Comparison of ENCODE assay signal across 22 cellular contexts in the genomic region with DNA sequence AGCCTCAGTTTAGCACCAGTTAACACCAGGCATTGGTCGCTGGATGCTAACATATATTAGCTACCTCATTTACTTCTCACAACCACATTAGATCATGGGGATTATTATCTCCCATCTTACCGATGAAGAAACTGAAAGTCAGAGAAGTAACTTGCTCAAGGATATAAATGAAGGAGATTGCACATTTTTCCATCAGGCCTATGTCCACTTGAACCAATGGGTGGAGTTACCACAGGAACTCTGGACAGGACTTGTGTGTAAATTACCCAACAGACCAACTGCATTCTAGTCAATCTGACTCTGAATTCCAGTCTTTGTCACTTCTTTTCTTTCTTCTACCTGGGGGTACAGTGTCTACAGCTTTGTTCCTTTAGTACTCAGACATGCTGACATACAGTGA. TPM values are rescaled to one million over a fixed set of nuclear protein-coding genes. Genes with fewer than 3 reads are reported as not detected.
A peak's percentile ranks its signal among the peaks of the same experiment; 100 is the strongest.
DNase-seq lines count a peak whose midpoint lies in the region; FAIRE-seq and TF ChIP-seq lines count a peak whose summit lies in the region.
"Had no signal": no experiment of that assay in that cellular context is flagged by ENCODE, and none has a peak within 500 bp of the region (broad histone marks: within the 10 kb centered on the region; RNA-seq: fewer than 3 reads in every experiment).

No MANE protein-coding gene starts in this region.

- no peaks in the 10 kb centered on the region for H3K79me1 ChIP-seq in mesenchymal stem cell (replicated peaks; ENCODE audit: low read length, poor library complexity, severe bottlenecking)

- no peak overlapping the region for H4K8ac ChIP-seq in mesenchymal stem cell (ENCODE audit: low read length)

- in situ Hi-C loops in KBM-7 (cut with MboI; ENCODE audit: low pct_unique_long_range_greater_than_20kb, low sequenced_read_pairs) = no loop called here

- no peak overlapping the region for H3K4me3 Mint-ChIP-seq in CD14-positive monocyte

- H2AK5ac ChIP-seq in mesenchymal stem cell (ENCODE audit: low read length, severe bottlenecking) = no peak overlapping the region

- no peak overlapping the region for H2BK12ac ChIP-seq in mesenchymal stem cell (ENCODE audit: low read length in 2 of 2)

- H2AFZ ChIP-seq in mesenchymal stem cell (ENCODE audit: low read depth, low read length) = no peak overlapping the region
- H2AFZ ChIP-seq in smooth muscle cell (ENCODE audit: low read depth) = no peak overlapping the region

- no peak overlapping the region for H3K23ac ChIP-seq in mesenchymal stem cell (ENCODE audit: low read length in 2 of 2)

- no peak overlapping the region for H2BK5ac ChIP-seq in mesenchymal stem cell (ENCODE audit: low read depth, low read length, poor library complexity, severe bottlenecking)

- H3K9ac ChIP-seq in mesenchymal stem cell (ENCODE audit: low read length) (no peak overlapping the region), smooth muscle cell (ENCODE audit: low read depth) (no peak overlapping the region)
- H3K9ac ChIP-seq: KMS-11, SK-N-SH had no signal

- H3K36me3 Mint-ChIP-seq in CD14-positive monocyte = no peaks in the 10 kb centered on the region

- H4K91ac ChIP-seq in mesenchymal stem cell (ENCODE audit: low read length) = no peak overlapping the region

- H4K20me1 ChIP-seq in smooth muscle cell (ENCODE audit: low read depth) = no peaks in the 10 kb centered on the region

- no peaks in the 10 kb centered on the region for H3K79me2 ChIP-seq in smooth muscle cell (ENCODE audit: low read depth)

- 100% methylated on average over 2 of the region's 2 CpGs for WGBS in mesenchymal stem cell
- 93% methylated on average over 2 of the region's 2 CpGs for WGBS in smooth muscle cell (ENCODE audit: low lambda C conversion rate)

- H3K27me3 Mint-ChIP-seq in CD14-positive monocyte (ENCODE audit: low read depth in 3 of 3) = peaks cover 2 to 13% (median 9%) of the 10 kb centered on the region in 3 donors

- no peak overlapping the region for H3K14ac ChIP-seq in mesenchymal stem cell (ENCODE audit: low read length in 2 of 2)

- peaks cover 5% of the 10 kb centered on the region for H3K4me1 ChIP-seq in mesenchymal stem cell (ENCODE audit: control insufficient read depth, insufficient read depth, low read depth, low read length)
- peaks cover 17% of the 10 kb centered on the region for H3K4me1 ChIP-seq in smooth muscle cell (ENCODE audit: low read depth)

- no peak overlapping the region for H3K4ac ChIP-seq in mesenchymal stem cell (ENCODE audit: low read depth in 1 of 2, low read length in 2 of 2)

- H3K4me2 ChIP-seq in mesenchymal stem cell (ENCODE audit: low read length, poor library complexity, severe bottlenecking) = no peak overlapping the region
- H3K4me2 ChIP-seq in smooth muscle cell = no peak overlapping the region
- H3K4me2 ChIP-seq: KMS-11, SK-N-SH had no signal

- no peaks in the 10 kb centered on the region for H3K9me3 Mint-ChIP-seq in CD14-positive monocyte

- no peak overlapping the region for H3K27ac Mint-ChIP-seq in CD14-positive monocyte

- H3F3A ChIP-seq in smooth muscle cell (ENCODE audit: low read depth) = no peaks in the 10 kb centered on the region

- TF ChIP-seq CTCF in epithelial cell of proximal tubule (conservative IDR thresholded peaks at IDR 0.05; ENCODE audit: low read depth, low read length) (no peak), smooth muscle cell (IDR thresholded peaks at IDR 0.05; ENCODE audit: borderline replicate concordance, insufficient read depth, poor library complexity, severe bottlenecking) (no peak), CD14-positive monocyte (IDR thresholded peaks at IDR 0.05) (no peak)

- H3K27me3 ChIP-seq in mesenchymal stem cell (ENCODE audit: control insufficient read depth in 1 of 2, insufficient read depth in 1 of 2, low read length in 2 of 2) = no peaks in the 10 kb centered on the region
- no peaks in the 10 kb centered on the region for H3K27me3 ChIP-seq in smooth muscle cell (ENCODE audit: low read depth)
- H3K27me3 ChIP-seq: MG63 had no signal

- DNase-seq in OCI-M1 (lab: John Stamatoyannopoulos, UW) = peak; percentile 27
- DNase-seq in epithelial cell of proximal tubule (ENCODE audit: low read depth) = no peak
- DNase-seq in mesenchymal stem cell = peak; percentile 74
- DNase-seq in smooth muscle cell (lab: John Stamatoyannopoulos, UW; ENCODE audit: unreplicated experiment) = no peak
- DNase-seq in GM19239 (ENCODE audit: insufficient read length, low spot score) = no peak
- DNase-seq in NCI-H2029 treated with DMSO at 0.1 percent for 48 hours (lab: John Stamatoyannopoulos, UW) = no peak
- no peak for DNase-seq in CD14-positive monocyte (ENCODE audit: low spot score)
- DNase-seq in KBM-7 = no peak
- DNase-seq: C1 segment of cervical spinal cord, DMS53, GOT3, MG63, NCI-H1092 treated with DMSO at 0.1 percent for 48 hours, NCI-H1694, NCI-H345, NCI-H526 treated with DMSO at 0.1 percent for 48 hours, Right ventricle myocardium superior, SK-N-SH had no signal

- H2BK120ac ChIP-seq in mesenchymal stem cell (ENCODE audit: low read depth, low read length) = no peak overlapping the region

- H3K36me3 ChIP-seq in mesenchymal stem cell (ENCODE audit: control insufficient read depth in 1 of 2, insufficient read depth in 2 of 2, low read depth in 1 of 2, low read length in 2 of 2) (no peaks in the 10 kb centered on the region), smooth muscle cell (ENCODE audit: low read depth) (no peaks in the 10 kb centered on the region)
- H3K36me3 ChIP-seq: MG63 had no signal

- no peak overlapping the region for H3K18ac ChIP-seq in mesenchymal stem cell (ENCODE audit: low read depth in 1 of 2, low read length in 2 of 2)

- FAIRE-seq in GM19239 (lab: Jason Lieb, UNC) = no peak
- FAIRE-seq: GM12878, GM18507 had no signal

- intact Hi-C loops in CD14-positive monocyte (cut with micrococcal nuclease) = no loop called here

- H3K4me3 ChIP-seq in epithelial cell of proximal tubule (ENCODE audit: low read depth, low read length) = peak overlapping the region; percentile 15
- H3K4me3 ChIP-seq in mesenchymal stem cell (ENCODE audit: insufficient read depth in 1 of 2, low read depth in 1 of 2, low read length in 2 of 2) = no peak overlapping the region
- peak overlapping the region; percentile 46 for H3K4me3 ChIP-seq in smooth muscle cell
- H3K4me3 ChIP-seq: GM12878, MG63 had no signal

- peaks cover 29% of the 10 kb centered on the region for H3K4me1 Mint-ChIP-seq in CD14-positive monocyte

- H3K9me3 ChIP-seq in mesenchymal stem cell (ENCODE audit: control insufficient read depth, low read length) = no peaks in the 10 kb centered on the region
- H3K9me3 ChIP-seq in smooth muscle cell (replicated peaks; ENCODE audit: low read depth) = no peaks in the 10 kb centered on the region
- H3K9me3 ChIP-seq: MG63, SK-N-SH had no signal

- H2BK15ac ChIP-seq in mesenchymal stem cell (ENCODE audit: low read depth, poor library complexity, severe bottlenecking) = no peak overlapping the region

- H3K27ac ChIP-seq in mesenchymal stem cell (ENCODE audit: low read length, poor library complexity, severe bottlenecking) (no peak overlapping the region), smooth muscle cell (ENCODE audit: low read depth) (no peak overlapping the region)
- H3K27ac ChIP-seq: HL-60, KMS-11 had no signal

RNA-seq across cellular contexts. Expression of gene LNX1, which starts 1.8 kb away (rescaled TPM):
- total RNA-seq in epithelial cell of proximal tubule (2.6 and 3.3 TPM in 2 replicates), smooth muscle cell (4.3 and 4.6 TPM in 2 replicates)
- 11.7 TPM for polyA plus RNA-seq in mesenchymal stem cell (2013, experiment 1 of 2)
- 11.7 TPM for polyA plus RNA-seq in mesenchymal stem cell (2013, experiment 2 of 2)
- polyA plus RNA-seq in smooth muscle cell (2.3 and 3.5 TPM in 2 replicates), CD14-positive monocyte (under 1 TPM; 0.09 to 0.13 TPM)

Comparison
In these comparisons a context has a peak if more than half of its experiments do, and no peak if none do; other contexts are left out.
1. DNase-seq: peak in OCI-M1 (single experiment) and mesenchymal stem cell (single experiment); none in epithelial cell of proximal tubule (single experiment), smooth muscle cell (single experiment), GM19239 (single experiment), NCI-H2029 treated with DMSO at 0.1 percent for 48 hours (single experiment), CD14-positive monocyte (single experiment) and KBM-7 (single experiment).
2. H3K4me3 ChIP-seq: peak in epithelial cell of proximal tubule (single experiment) and smooth muscle cell (single experiment); none in mesenchymal stem cell (0 of 2).